Comparison of ENCODE assay signal across 12 cellular contexts in the genomic region with DNA sequence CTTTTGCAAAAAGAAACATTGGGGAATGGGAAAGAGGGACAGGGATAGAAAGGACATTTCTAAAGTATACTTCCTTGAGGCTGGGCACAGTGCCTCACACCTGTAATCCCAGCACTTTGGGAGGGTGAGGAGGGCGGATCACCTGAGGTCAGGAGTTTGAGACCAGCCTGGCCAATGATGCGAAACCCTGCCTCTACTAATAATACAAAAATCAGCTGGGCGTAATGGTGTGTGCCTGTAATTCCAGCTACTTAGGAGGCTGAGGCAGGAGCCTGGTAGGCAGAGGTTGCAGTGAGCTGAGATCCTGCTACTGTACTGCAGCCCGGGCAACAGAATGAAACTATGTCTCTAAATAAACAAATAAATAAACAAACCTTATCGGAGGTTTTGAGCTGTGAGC. TPM values are rescaled to one million over a fixed set of nuclear protein-coding genes. Genes with fewer than 3 reads are reported as not detected.
DNase-seq lines count a peak whose midpoint lies in the region; ATAC-seq and TF ChIP-seq lines count a peak whose summit lies in the region.
"Had no signal": no experiment of that assay in that cellular context is flagged by ENCODE, and none has a peak within 500 bp of the region (broad histone marks: within the 10 kb centered on the region; RNA-seq: fewer than 3 reads in every experiment).

No MANE protein-coding gene starts in this region.

- no peaks in the 10 kb centered on the region for H3K27me3 Mint-ChIP-seq in WTC11 (ENCODE audit: low read depth)
- H3K27me3 Mint-ChIP-seq: CD8-positive, alpha-beta memory T cell had no signal

- CTCF ChIA-PET in HEK293 (lab: Yijun Ruan, JAX): interaction anchor here (0.9 to 1.2 kb wide), 2 partner anchors 12 to 38 kb away, joined by 3 to 4 read pairs; no protein-coding TSS in a partner anchor
- CTCF ChIA-PET in WTC11 (lab: Charles Lee): interaction anchor here (0.8 to 2.2 kb wide), 5 partner anchors 37 to 162 kb away, joined by 3 to 8 read pairs (median 4); no protein-coding TSS in a partner anchor
- CTCF ChIA-PET in OCI-LY7 (lab: Charles Lee; ENCODE audit: unreplicated experiment): no interaction called here

- H3K27ac ChIP-seq in C4-2B (peak overlapping the region; percentile 31; the same call in 1 of the 2 replicates), HEK293 (ENCODE audit: extremely low read depth, low read depth, low read length) (no peak overlapping the region), stomach (peak overlapping the region in 3 of 5 donors; percentile 56 to 85 (median 71)), OCI-LY7 (ENCODE audit: low read depth, low read length, poor library complexity, severe bottlenecking) (no peak overlapping the region)
- H3K27ac ChIP-seq: GM23248 had no signal

- no peaks in the 10 kb centered on the region for H3K36me3 Mint-ChIP-seq in WTC11
- H3K36me3 Mint-ChIP-seq: CD8-positive, alpha-beta memory T cell; IgD-negative memory B cell had no signal

- H3K36me3 ChIP-seq in HEK293 (ENCODE audit: control insufficient read depth in 2 of 2, insufficient read depth in 1 of 2, low read length in 2 of 2) (no peaks in the 10 kb centered on the region), stomach (peaks cover 0 to 1% (median 0%) of the 10 kb centered on the region in 4 donors), OCI-LY7 (ENCODE audit: insufficient read depth, low read length) (no peaks in the 10 kb centered on the region)

- H3K4me3 Mint-ChIP-seq in WTC11: no peak overlapping the region
- H3K4me3 Mint-ChIP-seq: CD8-positive, alpha-beta memory T cell had no signal

- ATAC-seq in WTC11 (no peak), GM18907 (IDR thresholded peaks at IDR 0.05; ENCODE audit: unreplicated experiment) (no peak)

- H3K79me2 ChIP-seq in OCI-LY7 (ENCODE audit: insufficient read depth, low read depth, low read length): no peaks in the 10 kb centered on the region

- H3K9me3 ChIP-seq in HEK293 (ENCODE audit: control insufficient read depth, insufficient read depth, low read depth, low read length) (no peaks in the 10 kb centered on the region), stomach (no peaks in the 10 kb centered on the region), OCI-LY7 (ENCODE audit: low read length) (no peaks in the 10 kb centered on the region)
- H3K9me3 ChIP-seq: Caco-2 had no signal

- DNase-seq in WTC11 (ENCODE audit: low spot score): no peak
- DNase-seq in stomach: no peak
- no peak for DNase-seq in NCI-H2171 (lab: John Stamatoyannopoulos, UW)
- no peak for DNase-seq in OCI-LY7 (ENCODE audit: low spot score)
- DNase-seq in RPMI8226: no peak
- DNase-seq: Caco-2; CD8-positive, alpha-beta memory T cell; GM23248 had no signal

- no peaks in the 10 kb centered on the region; the same call in 1 of the 2 replicates for H4K20me1 ChIP-seq in OCI-LY7 (ENCODE audit: insufficient read depth, low read length)

- no peaks in the 10 kb centered on the region for H3K27me3 ChIP-seq in stomach

- TF ChIP-seq POLR2A in stomach (IDR thresholded peaks at IDR 0.05): no peak

- H3K4me1 Mint-ChIP-seq in WTC11: peaks cover 13% of the 10 kb centered on the region
- H3K4me1 Mint-ChIP-seq: IgD-negative memory B cell had no signal

- no peaks in the 10 kb centered on the region for H3K9me2 ChIP-seq in OCI-LY7 (ENCODE audit: insufficient read depth, low read length)

- no TSS peak for BruUV-seq in OCI-LY7 (replicated peaks; lab: Mats Ljungman, UMichigan)

- H3K4me3 ChIP-seq in HEK293 (ENCODE audit: low read depth, low read length) (no peak overlapping the region), stomach (no peak overlapping the region), OCI-LY7 (ENCODE audit: low read depth, low read length, poor library complexity, severe bottlenecking) (no peak overlapping the region)
- H3K4me3 ChIP-seq: GM23248 had no signal

- H2AFZ ChIP-seq in OCI-LY7 (ENCODE audit: low read length): no peak overlapping the region
- H2AFZ ChIP-seq: GM23248 had no signal

- TF ChIP-seq CTCF in C4-2B (conservative IDR thresholded peaks at IDR 0.05) (no peak), HEK293 (tag by site-specific recombination; IDR thresholded peaks at IDR 0.05) (no peak), WTC11 (IDR thresholded peaks at IDR 0.05) (no peak), stomach (IDR thresholded peaks at IDR 0.05) (no peak), OCI-LY7 (conservative IDR thresholded peaks at IDR 0.05; ENCODE audit: low read length) (no peak)

- no peak for TF ChIP-seq EP300 in stomach (IDR thresholded peaks at IDR 0.05)

- H3K9me3 Mint-ChIP-seq in WTC11: no peaks in the 10 kb centered on the region
- H3K9me3 Mint-ChIP-seq: CD8-positive, alpha-beta memory T cell; IgD-negative memory B cell had no signal

- no peak overlapping the region for H3K4me2 ChIP-seq in OCI-LY7 (ENCODE audit: low read length)

- WGBS in stomach, 5 donors: 25 to 57% (median 45%) methylated on average over 5 of the region's 5 CpGs

- POLR2A ChIA-PET in HEK293 (lab: Yijun Ruan, JAX) (interaction anchor here (0.6 to 2.9 kb wide), 10 partner anchors 8 to 246 kb away, joined by 3 to 32 read pairs (median 4); a partner anchor contains a TSS), WTC11 (lab: Charles Lee) (interaction anchor here (0.6 to 1.4 kb wide), 5 partner anchors 10 to 910 kb away, joined by 3 to 7 read pairs (median 4); a partner anchor contains a TSS), OCI-LY7 (lab: Charles Lee) (interaction anchor here (0.7 kb wide), 1 partner anchor 593 kb away, joined by 3 read pairs; no protein-coding TSS in a partner anchor)

- intact Hi-C loops in stomach (cut with DNase I; ENCODE audit: low total_unique reads): no loop called here
- intact Hi-C loops in OCI-LY7 (cut with micrococcal nuclease; ENCODE audit: unreplicated experiment): no loop called here

- H3K4me1 ChIP-seq in HEK293 (ENCODE audit: control insufficient read depth, insufficient read depth, low read length) (peaks cover 11% of the 10 kb centered on the region), stomach (peaks cover 42 to 60% (median 53%) of the 10 kb centered on the region in 4 donors), OCI-LY7 (ENCODE audit: insufficient read depth, low read length, poor library complexity, severe bottlenecking) (no peaks in the 10 kb centered on the region)

- H3K27ac Mint-ChIP-seq in WTC11: no peak overlapping the region
- H3K27ac Mint-ChIP-seq: IgD-negative memory B cell had no signal

TF ChIP-seq in HEK293, 187 proteins besides CTCF, POLR2A, EP300 and RAD21:
- TF ChIP-seq MYNN (tag by site-specific recombination; IDR thresholded peaks at IDR 0.05; ENCODE audit: borderline replicate concordance) (no peak), ZSCAN30 (tag by site-specific recombination; IDR thresholded peaks at IDR 0.05) (no peak), ZBTB20 (tag by site-specific recombination; IDR thresholded peaks at IDR 0.05) (0 out of 2 replicates have a peak, but pooled peaks have one; percentile 30), OSR2 (tag by site-specific recombination; IDR thresholded peaks at IDR 0.05) (peak; percentile 85), SP2 (tag by site-specific recombination; IDR thresholded peaks at IDR 0.05) (no peak)
TF ChIP-seq in HEK293: peak in this region for 2.

TF ChIP-seq in WTC11, 78 proteins besides CTCF, POLR2A, EP300 and RAD21:
- TF ChIP-seq ETV6 (CRISPR knock-in tag; IDR thresholded peaks at IDR 0.05): 0 out of 2 replicates have a peak, but pooled peaks have one; percentile 7
- TF ChIP-seq, protein P1, sequence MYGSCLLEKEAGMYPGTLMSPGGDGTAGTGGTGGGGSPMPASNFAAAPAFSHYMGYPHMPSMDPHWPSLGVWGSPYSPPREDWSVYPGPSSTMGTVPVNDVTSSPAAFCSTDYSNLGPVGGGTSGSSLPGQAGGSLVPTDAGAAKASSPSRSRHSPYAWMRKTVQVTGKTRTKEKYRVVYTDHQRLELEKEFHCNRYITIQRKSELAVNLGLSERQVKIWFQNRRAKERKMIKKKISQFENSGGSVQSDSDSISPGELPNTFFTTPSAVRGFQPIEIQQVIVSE (CRISPR knock-in tag; IDR thresholded peaks at IDR 0.05; ENCODE audit: borderline replicate concordance): no peak
- TF ChIP-seq EMX1 (CRISPR knock-in tag; IDR thresholded peaks at IDR 0.05): no peak
- no peak for TF ChIP-seq FOXK1 (CRISPR knock-in tag; IDR thresholded peaks at IDR 0.05)
- TF ChIP-seq, protein P2, sequence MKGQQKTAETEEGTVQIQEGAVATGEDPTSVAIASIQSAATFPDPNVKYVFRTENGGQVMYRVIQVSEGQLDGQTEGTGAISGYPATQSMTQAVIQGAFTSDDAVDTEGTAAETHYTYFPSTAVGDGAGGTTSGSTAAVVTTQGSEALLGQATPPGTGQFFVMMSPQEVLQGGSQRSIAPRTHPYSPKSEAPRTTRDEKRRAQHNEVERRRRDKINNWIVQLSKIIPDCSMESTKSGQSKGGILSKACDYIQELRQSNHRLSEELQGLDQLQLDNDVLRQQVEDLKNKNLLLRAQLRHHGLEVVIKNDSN (CRISPR knock-in tag; IDR thresholded peaks at IDR 0.05): no peak
- no peak for TF ChIP-seq SP1 (CRISPR knock-in tag; conservative IDR thresholded peaks at IDR 0.05)
- TF ChIP-seq ZNF219 (CRISPR knock-in tag; IDR thresholded peaks at IDR 0.05; ENCODE audit: borderline replicate concordance): no peak
- TF ChIP-seq, protein P3, sequence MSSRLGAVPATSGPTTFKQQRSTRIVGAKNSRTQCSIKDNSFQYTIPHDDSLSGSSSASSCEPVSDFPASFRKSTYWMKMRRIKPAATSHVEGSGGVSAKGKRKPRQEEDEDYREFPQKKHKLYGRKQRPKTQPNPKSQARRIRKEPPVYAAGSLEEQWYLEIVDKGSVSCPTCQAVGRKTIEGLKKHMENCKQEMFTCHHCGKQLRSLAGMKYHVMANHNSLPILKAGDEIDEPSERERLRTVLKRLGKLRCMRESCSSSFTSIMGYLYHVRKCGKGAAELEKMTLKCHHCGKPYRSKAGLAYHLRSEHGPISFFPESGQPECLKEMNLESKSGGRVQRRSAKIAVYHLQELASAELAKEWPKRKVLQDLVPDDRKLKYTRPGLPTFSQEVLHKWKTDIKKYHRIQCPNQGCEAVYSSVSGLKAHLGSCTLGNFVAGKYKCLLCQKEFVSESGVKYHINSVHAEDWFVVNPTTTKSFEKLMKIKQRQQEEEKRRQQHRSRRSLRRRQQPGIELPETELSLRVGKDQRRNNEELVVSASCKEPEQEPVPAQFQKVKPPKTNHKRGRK (CRISPR knock-in tag; IDR thresholded peaks at IDR 0.05; ENCODE audit: borderline replicate concordance): no peak
- no peak for TF ChIP-seq RELA (CRISPR knock-in tag; IDR thresholded peaks at IDR 0.05; ENCODE audit: borderline replicate concordance)

RNA-seq across cellular contexts. Expression of a gene that starts 16.3 kb away (rescaled TPM):
- total RNA-seq in WTC11 (2021): 9.8 to 12.0 TPM (median 10.2 TPM) in 3 replicates
- total RNA-seq in stomach: 10 to 100 TPM in 3 of 5 donors, 1 to 10 TPM in 2; 7.0 to 29.1 (median 19.3) TPM
- polyA plus RNA-seq in stomach: 10 to 100 TPM in 1 of 3 donors, 1 to 10 TPM in 2; 6.7 to 12.2 (median 8.2) TPM
- total RNA-seq in OCI-LY7 (2014; rRNA removed; shearing (Covaris generic)): 4.3 and 6.8 TPM in 2 replicates
- total RNA-seq in OCI-LY7 (2022): 6.1 and 7.0 TPM in 2 replicates

Comparison
In these comparisons a context has a peak if more than half of its experiments do, and no peak if none do; other contexts are left out.
1. H3K27ac ChIP-seq: peak in C4-2B (single experiment) and stomach (3 of 5); none in HEK293 (single experiment) and OCI-LY7 (single experiment).